ENCODE assay signal across 11 cellular contexts in genomic region chr1:34529935-34530859, GRCh38.
A peak's percentile ranks its signal among the peaks of the same experiment; 100 is the strongest.
DNase-seq lines count a peak whose midpoint lies in the region; ATAC-seq, FAIRE-seq and TF ChIP-seq lines count a peak whose summit lies in the region.
"Had no signal": no experiment of that assay in that cellular context is flagged by ENCODE, and none has a peak within 500 bp of the region (broad histone marks: within the 10 kb centered on the region; RNA-seq: fewer than 3 reads in every experiment).

No MANE protein-coding gene starts in this region.

- H3K9ac ChIP-seq in astrocyte (ENCODE audit: low read length), result no peak overlapping the region

- H3K79me2 ChIP-seq in astrocyte (ENCODE audit: insufficient read depth, low read length), result no peaks in the 10 kb centered on the region

- H3K36me3 ChIP-seq in astrocyte (ENCODE audit: insufficient read depth, low read length), result no peaks in the 10 kb centered on the region
- no peaks in the 10 kb centered on the region for H3K36me3 ChIP-seq in BE2C

- H3K4me2 ChIP-seq in astrocyte (ENCODE audit: low read length), result no peak overlapping the region

- H4K20me1 ChIP-seq in astrocyte (ENCODE audit: insufficient read depth, low read length), result no peaks in the 10 kb centered on the region

- no peak for TF ChIP-seq CTCF in GM13977 (IDR thresholded peaks at IDR 0.05; ENCODE audit: extremely low read depth, insufficient read depth, missing control alignments)
- TF ChIP-seq CTCF in astrocyte (IDR thresholded peaks at IDR 0.05; ENCODE audit: insufficient read depth, low read depth, low read length), result no peak
- no peak for TF ChIP-seq CTCF in BE2C (IDR thresholded peaks at IDR 0.05; ENCODE audit: low read depth, low read length)

- H3K9me3 ChIP-seq in astrocyte (ENCODE audit: insufficient read depth, low read depth, low read length), result no peaks in the 10 kb centered on the region
- H3K9me3 ChIP-seq in BE2C, result no peaks in the 10 kb centered on the region
- H3K9me3 ChIP-seq in right cardiac atrium (ENCODE audit: control insufficient read depth, low read length), result no peaks in the 10 kb centered on the region

- intact Hi-C loops in right cardiac atrium (cut with DNase I), result no loop called here

- H3K9me3 Mint-ChIP-seq in astrocyte (ENCODE audit: unreplicated experiment), result peaks cover 6% of the 10 kb centered on the region
- H3K9me3 Mint-ChIP-seq: T-helper 1 cell treated with Interleukin-12 subunit alpha and Interleukin-12 subunit beta and Interleukin-4 antibody, amounts not matched to agents 30 μg/mL and 1 μg/mL, for 36 hours had no signal

- peaks cover 2% of the 10 kb centered on the region for H3K4me1 Mint-ChIP-seq in astrocyte (ENCODE audit: low read depth, unreplicated experiment)

- H2AFZ ChIP-seq in astrocyte (ENCODE audit: low read depth, low read length), result no peak overlapping the region

- ATAC-seq in GM19468 (IDR thresholded peaks at IDR 0.05; ENCODE audit: extremely low read depth, unreplicated experiment) (peak; percentile 60), HG03045 (IDR thresholded peaks at IDR 0.05; ENCODE audit: unreplicated experiment) (peak; percentile 59), right cardiac atrium (no peak)

- H3K27ac Mint-ChIP-seq in astrocyte (ENCODE audit: unreplicated experiment), result no peak overlapping the region
- H3K27ac Mint-ChIP-seq: T-helper 1 cell treated with Interleukin-12 subunit alpha and Interleukin-12 subunit beta and Interleukin-4 antibody, amounts not matched to agents 30 μg/mL and 1 μg/mL, for 36 hours had no signal

- WGBS in right cardiac atrium, result 16% methylated on average over 12 of the region's 12 CpGs

- FAIRE-seq in astrocyte (lab: Jason Lieb, UNC), result no peak

- H3K27me3 ChIP-seq in astrocyte (ENCODE audit: insufficient read depth, low read length) (peaks cover 3% of the 10 kb centered on the region), BE2C (no peaks in the 10 kb centered on the region), right cardiac atrium (ENCODE audit: control insufficient read depth, insufficient read depth) (no peaks in the 10 kb centered on the region)

- H3K4me3 Mint-ChIP-seq in astrocyte (ENCODE audit: unreplicated experiment), result no peak overlapping the region
- H3K4me3 Mint-ChIP-seq: T-helper 1 cell treated with Interleukin-12 subunit alpha and Interleukin-12 subunit beta and Interleukin-4 antibody, amounts not matched to agents 30 μg/mL and 1 μg/mL, for 36 hours had no signal

- peaks cover 38% of the 10 kb centered on the region for H3K27me3 Mint-ChIP-seq in astrocyte (ENCODE audit: low read depth, unreplicated experiment)

- H3K36me3 Mint-ChIP-seq in astrocyte (ENCODE audit: low read depth, unreplicated experiment), result peaks cover 2% of the 10 kb centered on the region

- H3K27ac ChIP-seq in astrocyte (ENCODE audit: low read depth, low read length) (no peak overlapping the region), right cardiac atrium (ENCODE audit: low read length) (no peak overlapping the region)

- H3K4me1 ChIP-seq in astrocyte (ENCODE audit: insufficient read depth, low read length) (no peaks in the 10 kb centered on the region), BE2C (no peaks in the 10 kb centered on the region), right cardiac atrium (ENCODE audit: control insufficient read depth, insufficient read depth, low read length) (no peaks in the 10 kb centered on the region)

- DNase-seq in GM13977 (ENCODE audit: low spot score), result peak; percentile 40
- DNase-seq in astrocyte (ENCODE audit: low read depth), result peak; percentile 39
- no peak for DNase-seq in stimulated activated CD8-positive, alpha-beta memory T cell treated with anti-CD3 and anti-CD28 coated beads, Interleukin-4, amount 100 ng/mL, for 48 hours
- DNase-seq in NCI-H1105 (lab: John Stamatoyannopoulos, UW), result no peak
- DNase-seq in BE2C, result no peak
- DNase-seq in right cardiac atrium, result no peak
- DNase-seq: effector memory CD4-positive, alpha-beta T cell; NCI-H1048 had no signal

- in situ Hi-C loops in GM13977 (cut with MboI; ENCODE audit: low pct_unique_long_range_greater_than_20kb, low sequenced_read_pairs, unreplicated experiment), result no loop called here

- H3K4me3 ChIP-seq in astrocyte (ENCODE audit: insufficient read depth, low read depth, low read length), result no peak overlapping the region
- H3K4me3 ChIP-seq in BE2C (ENCODE audit: low read depth, low read length), result no peak overlapping the region
- H3K4me3 ChIP-seq in right cardiac atrium (ENCODE audit: low read length), result no peak overlapping the region

Comparison
In these comparisons a context has a peak if more than half of its experiments do, and no peak if none do; other contexts are left out.
1. DNase-seq: peak in GM13977 (single experiment) and astrocyte (single experiment); none in stimulated activated CD8-positive, alpha-beta memory T cell treated with anti-CD3 and anti-CD28 coated beads, Interleukin-4, amount 100 ng/mL, for 48 hours (single experiment), NCI-H1105 (single experiment), BE2C (single experiment) and right cardiac atrium (0 of 3).
2. ATAC-seq: peak in GM19468 (single experiment) and HG03045 (single experiment); none in right cardiac atrium (0 of 2).